Comparison of ENCODE assay signal across 9 cellular contexts in genomic region chrX:135295238-135295943, GRCh38. TPM values are rescaled to one million over a fixed set of nuclear protein-coding genes. Genes with fewer than 3 reads are reported as not detected.
DNase-seq lines count a peak whose midpoint lies in the region; ATAC-seq and TF ChIP-seq lines count a peak whose summit lies in the region.
"Had no signal": no experiment of that assay in that cellular context is flagged by ENCODE, and none has a peak within 500 bp of the region (broad histone marks: within the 10 kb centered on the region; RNA-seq: fewer than 3 reads in every experiment).

No MANE protein-coding gene starts in this region.

- H3K79me2 ChIP-seq in neural cell (replicated peaks; ENCODE audit: insufficient read depth, low read length) = no peaks in the 10 kb centered on the region

- TF ChIP-seq CTCF in esophagus muscularis mucosa (IDR thresholded peaks at IDR 0.05) (peak; percentile 11 to 35 (median 21)), neural cell (IDR thresholded peaks at IDR 0.05; ENCODE audit: poor library complexity, severe bottlenecking) (peak; percentile 15)

- H2AFZ ChIP-seq in neural cell (ENCODE audit: low read depth, low read length) = no peak overlapping the region

- H3K27ac Mint-ChIP-seq in stimulated activated naive CD8-positive, alpha-beta T cell treated with anti-CD3 and anti-CD28 coated beads, Interleukin-15, amount 100 ng/mL, for 72 hours = peak overlapping the region; percentile 34 to 93

- no peak for TF ChIP-seq EP300 in esophagus muscularis mucosa (IDR thresholded peaks at IDR 0.05)
- TF ChIP-seq EP300 in neural cell (conservative IDR thresholded peaks at IDR 0.05; ENCODE audit: poor library complexity, severe bottlenecking) = no peak

- no peaks in the 10 kb centered on the region for H3F3A ChIP-seq in neural cell (ENCODE audit: insufficient read depth, low read length, poor library complexity, severe bottlenecking)

- peaks cover 0 to 9% of the 10 kb centered on the region in 2 donors for H3K9me3 Mint-ChIP-seq in stimulated activated naive CD8-positive, alpha-beta T cell treated with anti-CD3 and anti-CD28 coated beads, Interleukin-15, amount 100 ng/mL, for 72 hours

- no peak overlapping the region for H3K4me2 ChIP-seq in neural cell (ENCODE audit: low read length)

- H3K4me3 Mint-ChIP-seq in stimulated activated naive CD8-positive, alpha-beta T cell treated with anti-CD3 and anti-CD28 coated beads, Interleukin-15, amount 100 ng/mL, for 72 hours = peak overlapping the region; percentile 89 to 92

- no peak overlapping the region for H3K27ac ChIP-seq in esophagus muscularis mucosa (replicated peaks in 1 of 4)
- H3K27ac ChIP-seq in neural cell (ENCODE audit: low read length) = no peak overlapping the region
- H3K27ac ChIP-seq: 22Rv1 had no signal

- H3K27me3 ChIP-seq in esophagus muscularis mucosa = no peaks in the 10 kb centered on the region
- H3K27me3 ChIP-seq in neural cell (ENCODE audit: insufficient read depth, low read depth, low read length) = no peaks in the 10 kb centered on the region

- peaks cover 0 to 10% (median 5%) of the 10 kb centered on the region in 4 donors for H3K36me3 ChIP-seq in esophagus muscularis mucosa
- H3K36me3 ChIP-seq in neural cell (ENCODE audit: insufficient read depth, low read length) = no peaks in the 10 kb centered on the region

- ATAC-seq in HG03442 (IDR thresholded peaks at IDR 0.05; ENCODE audit: unreplicated experiment) = peak; percentile 98
- ATAC-seq in stimulated activated naive CD8-positive, alpha-beta T cell treated with anti-CD3 and anti-CD28 coated beads, Interleukin-15, amount 100 ng/mL, for 72 hours = peak; percentile 98

- intact Hi-C loops in esophagus muscularis mucosa (cut with DNase I) = no loop called here

- no peaks in the 10 kb centered on the region for H3K9me2 ChIP-seq in neural cell (ENCODE audit: insufficient read depth, low read length)

- no peak overlapping the region for H3K9ac ChIP-seq in neural cell (ENCODE audit: low read length)

- H3K4me1 Mint-ChIP-seq in stimulated activated naive CD8-positive, alpha-beta T cell treated with anti-CD3 and anti-CD28 coated beads, Interleukin-15, amount 100 ng/mL, for 72 hours = peaks cover 8% of the 10 kb centered on the region

- peak; percentile 54 for DNase-seq in NCI-H1105 treated with DMSO at 0.1 percent for 48 hours (lab: John Stamatoyannopoulos, UW)
- DNase-seq in NCI-H1105 (lab: John Stamatoyannopoulos, UW) = no peak
- DNase-seq in activated CD8-positive, alpha-beta memory T cell treated with anti-CD3 and anti-CD28 coated beads, Interleukin-2, amount 50 U/mL, for 24 hours (ENCODE audit: extremely low read depth) = peak; percentile 10
- DNase-seq in esophagus muscularis mucosa (ENCODE audit: extremely low spot score) = no peak
- peak; percentile 45 to 60 for DNase-seq in stimulated activated naive CD8-positive, alpha-beta T cell treated with anti-CD3 and anti-CD28 coated beads, Interleukin-15, amount 100 ng/mL, for 72 hours
- DNase-seq in NCI-H1694 (lab: John Stamatoyannopoulos, UW) = no peak

- H3K27me3 Mint-ChIP-seq in stimulated activated naive CD8-positive, alpha-beta T cell treated with anti-CD3 and anti-CD28 coated beads, Interleukin-15, amount 100 ng/mL, for 72 hours = no peaks in the 10 kb centered on the region

- H3K4me3 ChIP-seq in esophagus muscularis mucosa (peak overlapping the region; percentile 35 to 50 (median 38)), neural cell (ENCODE audit: low read length) (peak overlapping the region; percentile 50)

- no peak for TF ChIP-seq POLR2A in esophagus muscularis mucosa (IDR thresholded peaks at IDR 0.05; ENCODE audit: low read depth)

- H4K20me1 ChIP-seq in neural cell (ENCODE audit: insufficient read depth) = no peaks in the 10 kb centered on the region

- WGBS in esophagus muscularis mucosa = 27% methylated on average over 18 of the region's 26 CpGs

- H3K4me1 ChIP-seq in esophagus muscularis mucosa = peaks cover 0 to 4% (median 0%) of the 10 kb centered on the region in 4 donors

- peaks cover 0 to 4% (median 0%) of the 10 kb centered on the region in 4 donors for H3K9me3 ChIP-seq in esophagus muscularis mucosa
- H3K9me3 ChIP-seq in neural cell (ENCODE audit: low read length) = no peaks in the 10 kb centered on the region

- no peak for TF ChIP-seq RAD21 in neural cell (conservative IDR thresholded peaks at IDR 0.05)

TF ChIP-seq in neural cell, 6 proteins besides CTCF, POLR2A, EP300 and RAD21:
- TF ChIP-seq MXI1 (conservative IDR thresholded peaks at IDR 0.05; ENCODE audit: poor library complexity, severe bottlenecking) (no peak), POLR2AphosphoS5 (IDR thresholded peaks at IDR 0.05) (no peak), REST (IDR thresholded peaks at IDR 0.05; ENCODE audit: borderline replicate concordance) (no peak), TAF1 (IDR thresholded peaks at IDR 0.05; ENCODE audit: low read depth) (no peak), SMC3 (conservative IDR thresholded peaks at IDR 0.05; ENCODE audit: poor library complexity) (no peak), EZH2 (IDR thresholded peaks at IDR 0.05; ENCODE audit: borderline replicate concordance, insufficient read depth, low read length, poor library complexity, severe bottlenecking) (no peak)
TF ChIP-seq in neural cell: peak in this region for 0.

RNA-seq across cellular contexts. Expression of gene ETDC, which starts 13.9 kb away (rescaled TPM):
- total RNA-seq in esophagus muscularis mucosa = not detected
- polyA plus RNA-seq in neural cell = not detected in 2 replicates
- not detected in 2 replicates for polyA minus RNA-seq in neural cell

RNA-seq across cellular contexts. Expression of gene ETDA, which starts 43.5 kb away (rescaled TPM):
- not detected for total RNA-seq in esophagus muscularis mucosa
- polyA plus RNA-seq in neural cell = 1.6 TPM in 1 of 2 replicates, not detected in the other
- polyA minus RNA-seq in neural cell = not detected in 2 replicates

RNA-seq across cellular contexts. Expression of gene ZNF75D, which starts 48.5 kb away (rescaled TPM):
- total RNA-seq in esophagus muscularis mucosa = 1 to 10 TPM; 5.5 to 7.1 (median 6.9) TPM
- polyA plus RNA-seq in neural cell = 7.5 and 7.7 TPM in 2 replicates
- 7.9 and 8.3 TPM in 2 replicates for polyA minus RNA-seq in neural cell

RNA-seq across cellular contexts. Expression of gene ZNF449, which starts 49.2 kb away (rescaled TPM):
- total RNA-seq in esophagus muscularis mucosa = 10 to 100 TPM in 1 of 4 donors, 1 to 10 TPM in 3; 6.0 to 10.4 (median 8.1) TPM
- polyA plus RNA-seq in neural cell = 39.7 and 51.1 TPM in 2 replicates
- 26.1 and 32.2 TPM in 2 replicates for polyA minus RNA-seq in neural cell

Comparison
In these comparisons a context has a peak if more than half of its experiments do, and no peak if none do; other contexts are left out.
1. DNase-seq: peak in NCI-H1105 treated with DMSO at 0.1 percent for 48 hours (single experiment), activated CD8-positive, alpha-beta memory T cell treated with anti-CD3 and anti-CD28 coated beads, Interleukin-2, amount 50 U/mL, for 24 hours (single experiment) and stimulated activated naive CD8-positive, alpha-beta T cell treated with anti-CD3 and anti-CD28 coated beads, Interleukin-15, amount 100 ng/mL, for 72 hours (2 of 2); none in NCI-H1105 (single experiment), esophagus muscularis mucosa (single experiment) and NCI-H1694 (single experiment).